In genomic region chr14:64605926-64606685, GRCh38 we compare ENCODE assay signal across 18 cellular contexts. TPM values are rescaled to one million over a fixed set of nuclear protein-coding genes. Genes with fewer than 3 reads are reported as not detected.
DNase-seq lines count a peak whose midpoint lies in the region; ATAC-seq, FAIRE-seq and TF ChIP-seq lines count a peak whose summit lies in the region.
"Had no signal": no experiment of that assay in that cellular context is flagged by ENCODE, and none has a peak within 500 bp of the region (broad histone marks: within the 10 kb centered on the region; RNA-seq: fewer than 3 reads in every experiment).

No MANE protein-coding gene starts in this region.

- DNase-seq in EL (peak; percentile 18), NCI-H226 (peak; percentile 67), bronchial epithelial cell (ENCODE audit: low read depth) (peak; percentile 93), fibroblast of villous mesenchyme (ENCODE audit: low read depth) (peak; percentile 65), posterior vena cava (ENCODE audit: low spot score) (no peak), aorta (no peak)
- DNase-seq: COR-L47, GDM1, NCI-H1048, NCI-H345, SHP77 had no signal

- no peak overlapping the region for H3K27ac ChIP-seq in aorta (ENCODE audit: low read depth in 1 of 2, low read length in 2 of 2)
- H3K27ac ChIP-seq: A549, C4-2B had no signal

- FAIRE-seq in bronchial epithelial cell (lab: Jason Lieb, UNC): peak; percentile 93
- FAIRE-seq: A549, K562 had no signal

- intact Hi-C loops in posterior vena cava (cut with DNase I) (no loop called here), aorta (cut with DNase I) (no loop called here)

- H3K27me3 ChIP-seq in bronchial epithelial cell (ENCODE audit: control insufficient read depth, insufficient read depth, low read length) (no peaks in the 10 kb centered on the region), aorta (ENCODE audit: control insufficient read depth in 1 of 2, insufficient read depth in 2 of 2, low read length in 1 of 2) (no peaks in the 10 kb centered on the region)

- H3K36me3 ChIP-seq in bronchial epithelial cell (ENCODE audit: control insufficient read depth, insufficient read depth, low read length) (no peaks in the 10 kb centered on the region), aorta (ENCODE audit: control insufficient read depth in 1 of 2, insufficient read depth in 2 of 2, low read length in 1 of 2) (no peaks in the 10 kb centered on the region)
- H3K36me3 ChIP-seq: HAP-1 had no signal

- TF ChIP-seq CTCF in bronchial epithelial cell (IDR thresholded peaks at IDR 0.05; ENCODE audit: insufficient read depth, low read length, severe bottlenecking): no peak
- no peak for TF ChIP-seq CTCF in fibroblast of villous mesenchyme (IDR thresholded peaks at IDR 0.05; ENCODE audit: insufficient read depth, low read depth, low read length)

- ATAC-seq in GM21786 (IDR thresholded peaks at IDR 0.05; ENCODE audit: unreplicated experiment) (no peak), aorta (ENCODE audit: low FRiP score) (no peak), HG02623 (IDR thresholded peaks at IDR 0.05; ENCODE audit: unreplicated experiment) (no peak)
- ATAC-seq: A549, K562, SK-N-SH treated with all-trans-retinoic acid at 6 μM for 48 hours had no signal

- no peak overlapping the region for H3K4me3 ChIP-seq in bronchial epithelial cell (ENCODE audit: low read depth, low read length)
- H3K4me3 ChIP-seq in fibroblast of villous mesenchyme (ENCODE audit: low read depth, low read length): no peak overlapping the region
- H3K4me3 ChIP-seq in aorta (ENCODE audit: low read length in 2 of 2): no peak overlapping the region
- H3K4me3 ChIP-seq: A549, HAP-1, K562 had no signal

- 91 to 92% methylated on average over 9 of the region's 9 CpGs for WGBS in aorta, 2 donors

- H3K9me3 ChIP-seq in aorta (ENCODE audit: control insufficient read depth, low read length): no peaks in the 10 kb centered on the region
- H3K9me3 ChIP-seq: A549, HAP-1 had no signal

- H3K4me1 ChIP-seq in aorta (ENCODE audit: control insufficient read depth in 1 of 2, insufficient read depth in 2 of 2, low read length in 2 of 2): peaks cover 0 to 3% of the 10 kb centered on the region in 2 donors
- H3K4me1 ChIP-seq: HAP-1 had no signal

RNA-seq across cellular contexts. Expression of gene PPP1R36, which starts 56.3 kb away (rescaled TPM):
- 0.51 and 1.1 TPM in 2 replicates for total RNA-seq in bronchial epithelial cell
- 0.97 and 3.5 TPM in 2 replicates for total RNA-seq in fibroblast of villous mesenchyme
- total RNA-seq in posterior vena cava: under 1 TPM; 0.62 to 0.65 TPM
- total RNA-seq in aorta: 1 to 10 TPM in 1 of 2 donors, under 1 TPM in 1; 0.42 to 1.0 TPM
- polyA plus RNA-seq in aorta: 1 to 10 TPM; 1.4 to 1.9 TPM
- polyA plus RNA-seq: K562 had no signal

Comparison
In these comparisons a context has a peak if more than half of its experiments do, and no peak if none do; other contexts are left out.
1. DNase-seq: peak in EL (single experiment), NCI-H226 (single experiment), bronchial epithelial cell (single experiment) and fibroblast of villous mesenchyme (single experiment); none in posterior vena cava (single experiment) and aorta (0 of 2).